In the genomic region with DNA sequence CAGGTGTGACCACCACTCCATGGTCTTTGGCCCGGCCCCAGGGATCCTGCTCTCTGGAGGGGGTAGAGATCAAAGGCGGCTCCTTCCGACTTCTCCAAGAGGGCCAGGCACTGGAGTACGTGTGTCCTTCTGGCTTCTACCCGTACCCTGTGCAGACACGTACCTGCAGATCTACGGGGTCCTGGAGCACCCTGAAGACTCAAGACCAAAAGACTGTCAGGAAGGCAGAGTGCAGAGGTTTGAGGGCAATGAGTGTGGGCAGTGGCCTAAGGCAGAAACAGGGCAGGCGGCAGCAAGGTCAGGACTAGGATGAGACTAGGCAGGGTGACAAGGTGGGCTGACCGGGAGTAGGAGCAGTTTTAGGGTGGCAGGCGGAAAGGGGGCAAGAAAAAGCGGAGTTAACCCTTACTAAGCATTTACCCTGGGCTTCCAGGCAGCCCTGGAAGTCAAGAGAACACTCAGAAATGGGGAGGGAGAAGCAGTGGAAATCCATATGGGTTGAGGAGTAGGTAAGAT, we compare ENCODE assay signal across 14 cellular contexts. TPM values are rescaled to one million over a fixed set of nuclear protein-coding genes. Genes with fewer than 3 reads are reported as not detected.
DNase-seq lines count a peak whose midpoint lies in the region; ATAC-seq and TF ChIP-seq lines count a peak whose summit lies in the region.
"Had no signal": no experiment of that assay in that cellular context is flagged by ENCODE, and none has a peak within 500 bp of the region (broad histone marks: within the 10 kb centered on the region; RNA-seq: fewer than 3 reads in every experiment).

No MANE protein-coding gene starts in this region.

- 0 out of 2 replicates have a peak overlapping the region, but pooled peaks have one; percentile 89 for H2AFZ ChIP-seq in SK-N-SH (ENCODE audit: low read depth)
- H2AFZ ChIP-seq in fibroblast of lung (ENCODE audit: low read length) = no peak overlapping the region

- H3K36me3 Mint-ChIP-seq in osteocyte (ENCODE audit: unreplicated experiment) = peaks cover 5% of the 10 kb centered on the region

- no peaks in the 10 kb centered on the region for H3K9me2 ChIP-seq in SK-N-SH

- TF ChIP-seq CTCF in SK-N-SH (IDR thresholded peaks at IDR 0.05) = no peak
- TF ChIP-seq CTCF in fibroblast of lung (conservative IDR thresholded peaks at IDR 0.05 in 1 of 2, IDR thresholded peaks at IDR 0.05 in 1 of 2; ENCODE audit: low read depth in 1 of 2, low read length in 2 of 2) = no peak
- no peak for TF ChIP-seq CTCF in osteocyte (IDR thresholded peaks at IDR 0.05)
- TF ChIP-seq CTCF in transverse colon (IDR thresholded peaks at IDR 0.05) = no peak

- H3K4me1 ChIP-seq in SK-N-SH (ENCODE audit: control insufficient read depth in 1 of 2, insufficient read depth in 2 of 2, low read depth in 1 of 2, low read length in 1 of 2) = peaks cover 9 to 14% of the 10 kb centered on the region in 2 experiments; a peak in 1 of 4 replicates
- H3K4me1 ChIP-seq in fibroblast of lung (ENCODE audit: control insufficient read depth, extremely low read depth, insufficient read depth, low read length) = peaks cover 12% of the 10 kb centered on the region
- peaks cover 8 to 23% (median 18%) of the 10 kb centered on the region in 4 donors for H3K4me1 ChIP-seq in transverse colon

- H3K4me1 Mint-ChIP-seq in osteocyte (ENCODE audit: unreplicated experiment) = peaks cover 17% of the 10 kb centered on the region

- WGBS in SK-N-SH (ENCODE audit: low lambda C conversion rate) = 61% methylated on average over 8 of the region's 11 CpGs
- WGBS in transverse colon (ENCODE audit: low coverage in 1 of 2), 2 donors = 76 to 89% methylated on average over 4 to 11 of the region's 11 CpGs

- H3K27me3 ChIP-seq in SK-N-SH (ENCODE audit: insufficient read depth) (no peaks in the 10 kb centered on the region), fibroblast of lung (ENCODE audit: control insufficient read depth, insufficient read depth, low read length) (peaks cover 4% of the 10 kb centered on the region), transverse colon (no peaks in the 10 kb centered on the region)

- peaks cover 5% of the 10 kb centered on the region for H3K27me3 Mint-ChIP-seq in osteocyte (ENCODE audit: unreplicated experiment)

- H3K79me2 ChIP-seq in SK-N-SH (ENCODE audit: insufficient read depth) (no peaks in the 10 kb centered on the region), fibroblast of lung (ENCODE audit: control insufficient read depth, insufficient read depth, low read length) (no peaks in the 10 kb centered on the region)

- ATAC-seq in SK-N-SH treated with all-trans-retinoic acid at 6 μM for 48 hours (no peak), HG02852 (IDR thresholded peaks at IDR 0.05; ENCODE audit: unreplicated experiment) (no peak), HG02623 (IDR thresholded peaks at IDR 0.05; ENCODE audit: unreplicated experiment) (no peak)

- H3K9ac ChIP-seq in SK-N-SH = peak overlapping the region; percentile 52; the same call in 1 of the 2 replicates
- no peak overlapping the region for H3K9ac ChIP-seq in fibroblast of lung (ENCODE audit: insufficient read depth, low read length)

- H3K4me3 ChIP-seq in SK-N-SH (ENCODE audit: low read depth in 2 of 2, low read length in 1 of 2) (peak overlapping the region; percentile 36 to 49; a peak in 2 of 4 replicates), fibroblast of lung (replicated peaks in 1 of 4; ENCODE audit: control extremely low read depth in 1 of 4, insufficient read depth in 1 of 4, low read depth in 3 of 4, low read length in 4 of 4) (peak overlapping the region in 1 of 4 experiments; percentile 35), transverse colon (peak overlapping the region in 2 of 4 donors; percentile 20 to 25)

- H3K4me2 ChIP-seq in SK-N-SH (peak overlapping the region; percentile 78), fibroblast of lung (ENCODE audit: extremely low read depth, insufficient read depth, low read length) (peak overlapping the region; percentile 100)

- H3K36me3 ChIP-seq in SK-N-SH (replicated peaks in 1 of 2; ENCODE audit: control insufficient read depth in 1 of 2, insufficient read depth in 2 of 2, low read length in 1 of 2) = peaks cover 0 to 8% of the 10 kb centered on the region in 2 experiments
- H3K36me3 ChIP-seq in fibroblast of lung (ENCODE audit: control insufficient read depth, insufficient read depth, low read length) = peaks cover 2% of the 10 kb centered on the region
- H3K36me3 ChIP-seq in transverse colon = no peaks in the 10 kb centered on the region

- peaks cover 15% of the 10 kb centered on the region for H3F3A ChIP-seq in SK-N-SH (replicated peaks; ENCODE audit: insufficient read depth)

- peak overlapping the region; percentile 31 for H3K27ac Mint-ChIP-seq in osteocyte (ENCODE audit: unreplicated experiment)
- H3K27ac Mint-ChIP-seq: memory B cell; T-helper 1 cell treated with Interleukin-12 subunit alpha and Interleukin-12 subunit beta and Interleukin-4 antibody, amounts not matched to agents 30 μg/mL and 1 μg/mL, for 36 hours had no signal

- no peak for TF ChIP-seq RAD21 in SK-N-SH (IDR thresholded peaks at IDR 0.05; ENCODE audit: low read length)

- H3K27ac ChIP-seq in SK-N-SH (ENCODE audit: low read depth in 2 of 2, low read length in 1 of 2) = peak overlapping the region; percentile 80 to 92
- H3K27ac ChIP-seq in fibroblast of lung (ENCODE audit: insufficient read depth, low read length) = peak overlapping the region; percentile 80
- peak overlapping the region; percentile 80 to 85 (median 84) for H3K27ac ChIP-seq in transverse colon
- H3K27ac ChIP-seq: 22Rv1 had no signal

- H4K20me1 ChIP-seq in SK-N-SH (ENCODE audit: insufficient read depth) (no peaks in the 10 kb centered on the region), fibroblast of lung (ENCODE audit: control insufficient read depth, extremely low read depth, insufficient read depth, low read length) (no peaks in the 10 kb centered on the region)

- H3K9me3 ChIP-seq in SK-N-SH (no peaks in the 10 kb centered on the region), fibroblast of lung (ENCODE audit: control insufficient read depth, insufficient read depth, low read depth, low read length) (no peaks in the 10 kb centered on the region), transverse colon (no peaks in the 10 kb centered on the region)

- H3K9me3 Mint-ChIP-seq in osteocyte (ENCODE audit: unreplicated experiment) = no peaks in the 10 kb centered on the region
- H3K9me3 Mint-ChIP-seq: memory B cell; T-helper 1 cell treated with Interleukin-12 subunit alpha and Interleukin-12 subunit beta and Interleukin-4 antibody, amounts not matched to agents 30 μg/mL and 1 μg/mL, for 36 hours had no signal

- CTCF ChIA-PET in SK-N-SH (lab: Yijun Ruan, JAX) = no interaction called here

- TF ChIP-seq EP300 in SK-N-SH (IDR thresholded peaks at IDR 0.05; ENCODE audit: borderline replicate concordance in 1 of 2, low read depth in 1 of 2, low read length in 1 of 2) (no peak), transverse colon (IDR thresholded peaks at IDR 0.05; ENCODE audit: low read depth) (no peak)

- no peak overlapping the region for H3K4me3 Mint-ChIP-seq in osteocyte (ENCODE audit: unreplicated experiment)
- H3K4me3 Mint-ChIP-seq: memory B cell; T-helper 1 cell treated with Interleukin-12 subunit alpha and Interleukin-12 subunit beta and Interleukin-4 antibody, amounts not matched to agents 30 μg/mL and 1 μg/mL, for 36 hours had no signal

- in situ Hi-C loops in transverse colon (cut with MboI; ENCODE audit: low pct_ligation_motif_present in 1 of 4, low pct_unique_long_range_greater_than_20kb in 1 of 4, low sequenced_read_pairs in 3 of 4) = no loop called here

- POLR2A ChIA-PET in SK-N-SH (lab: Yijun Ruan, JAX) = no interaction called here

- intact Hi-C loops in transverse colon (cut with DNase I; ENCODE audit: low total_unique reads) = no loop called here

- no peak for DNase-seq in SK-N-SH
- no peak for DNase-seq in fibroblast of lung (ENCODE audit: low read depth in 2 of 2)
- DNase-seq in osteocyte (ENCODE audit: extremely low spot score, unreplicated experiment) = no peak
- DNase-seq in transverse colon = no peak
- DNase-seq in Kasumi-1 (lab: John Stamatoyannopoulos, UW) = no peak
- DNase-seq: activated naive CD4-positive, alpha-beta T cell treated with Interleukin-2 at 50 U/mL for 16 hours had no signal

- TF ChIP-seq POLR2A in transverse colon (IDR thresholded peaks at IDR 0.05) = no peak

RNA-seq across cellular contexts. Expression of gene CFB, which starts 0.5 kb away (rescaled TPM):
- 42.1 and 64.4 TPM in 2 replicates for polyA plus RNA-seq in SK-N-SH (2012; rRNA removed)
- 37.7 and 44.3 TPM in 2 replicates for polyA plus RNA-seq in SK-N-SH (2012; cell fraction: cytosol; rRNA removed)
- 74.0 and 102 TPM in 2 replicates for polyA plus RNA-seq in SK-N-SH (2012; cell fraction: nucleus; rRNA removed)
- 62.9 and 87.1 TPM in 2 replicates for total RNA-seq in fibroblast of lung
- polyA plus RNA-seq in fibroblast of lung = 21.7 and 22.9 TPM in 2 replicates
- 15.2 and 15.6 TPM in 2 replicates for polyA plus RNA-seq in fibroblast of lung (2012)
- polyA minus RNA-seq in fibroblast of lung (ENCODE audit: low replicate concordance) = 21.0 and 30.6 TPM in 2 replicates
- 4.2 and 6.9 TPM in 2 replicates for total RNA-seq in osteocyte
- 10 to 100 TPM in 3 of 4 donors, 1 to 10 TPM in 1; 9.0 to 59.7 (median 39.6) TPM for total RNA-seq in transverse colon

RNA-seq across cellular contexts. Expression of gene NELFE, which starts 12.3 kb away (rescaled TPM):
- 89.5 and 116 TPM in 2 replicates for polyA plus RNA-seq in SK-N-SH (2012; rRNA removed)
- 101 and 102 TPM in 2 replicates for polyA plus RNA-seq in SK-N-SH (2012; cell fraction: cytosol; rRNA removed)
- 88.7 and 92.7 TPM in 2 replicates for polyA plus RNA-seq in SK-N-SH (2012; cell fraction: nucleus; rRNA removed)
- total RNA-seq in fibroblast of lung = 85.5 and 111 TPM in 2 replicates
- 81.7 and 119 TPM in 2 replicates for polyA plus RNA-seq in fibroblast of lung
- 97.0 and 114 TPM in 2 replicates for polyA plus RNA-seq in fibroblast of lung (2012)
- 52.8 and 66.7 TPM in 2 replicates for polyA minus RNA-seq in fibroblast of lung (ENCODE audit: low replicate concordance)
- total RNA-seq in osteocyte = 59.3 and 66.8 TPM in 2 replicates
- total RNA-seq in transverse colon = 100 to 1,000 TPM in 1 of 4 donors, 10 to 100 TPM in 3; 59.2 to 114 (median 88.0) TPM

RNA-seq across cellular contexts. Expression of gene SKIC2, which starts 12.5 kb away (rescaled TPM):
- 86.3 and 89.4 TPM in 2 replicates for polyA plus RNA-seq in SK-N-SH (2012; rRNA removed)
- polyA plus RNA-seq in SK-N-SH (2012; cell fraction: cytosol; rRNA removed) = 23.8 and 33.0 TPM in 2 replicates
- 574 and 610 TPM in 2 replicates for polyA plus RNA-seq in SK-N-SH (2012; cell fraction: nucleus; rRNA removed)
- total RNA-seq in fibroblast of lung = 56.2 and 58.0 TPM in 2 replicates
- 21.6 and 29.9 TPM in 2 replicates for polyA plus RNA-seq in fibroblast of lung
- polyA plus RNA-seq in fibroblast of lung (2012) = 36.4 and 45.6 TPM in 2 replicates
- 166 and 177 TPM in 2 replicates for polyA minus RNA-seq in fibroblast of lung (ENCODE audit: low replicate concordance)
- total RNA-seq in osteocyte = 69.3 and 84.3 TPM in 2 replicates
- 100 to 1,000 TPM in 1 of 4 donors, 10 to 100 TPM in 3; 52.8 to 173 (median 71.3) TPM for total RNA-seq in transverse colon

RNA-seq across cellular contexts. Expression of gene C2, which starts 18.9 kb away (rescaled TPM):
- polyA plus RNA-seq in SK-N-SH (2012; rRNA removed) = 0.15 and 0.43 TPM in 2 replicates
- 0.14 and 0.25 TPM in 2 replicates for polyA plus RNA-seq in SK-N-SH (2012; cell fraction: cytosol; rRNA removed)
- 0.39 and 0.42 TPM in 2 replicates for polyA plus RNA-seq in SK-N-SH (2012; cell fraction: nucleus; rRNA removed)
- 16.8 and 27.2 TPM in 2 replicates for total RNA-seq in fibroblast of lung
- polyA plus RNA-seq in fibroblast of lung = 2.1 and 7.6 TPM in 2 replicates
- polyA plus RNA-seq in fibroblast of lung (2012) = 3.1 and 8.0 TPM in 2 replicates
- 12.0 and 19.8 TPM in 2 replicates for polyA minus RNA-seq in fibroblast of lung (ENCODE audit: low replicate concordance)
- total RNA-seq in osteocyte = 2.3 and 2.4 TPM in 2 replicates
- 1 to 10 TPM; 4.6 to 9.4 (median 7.5) TPM for total RNA-seq in transverse colon
- total RNA-seq: dermis microvascular lymphatic vessel endothelial cell, pulmonary artery endothelial cell had no signal

RNA-seq across cellular contexts. Expression of gene DXO, which starts 25.5 kb away (rescaled TPM):
- 25.3 and 27.1 TPM in 2 replicates for polyA plus RNA-seq in SK-N-SH (2012; rRNA removed)
- 9.6 and 13.3 TPM in 2 replicates for polyA plus RNA-seq in SK-N-SH (2012; cell fraction: cytosol; rRNA removed)
- polyA plus RNA-seq in SK-N-SH (2012; cell fraction: nucleus; rRNA removed) = 106 and 119 TPM in 2 replicates
- total RNA-seq in fibroblast of lung = 11.6 and 14.0 TPM in 2 replicates
- polyA plus RNA-seq in fibroblast of lung = 9.1 and 11.8 TPM in 2 replicates
- 11.2 and 14.4 TPM in 2 replicates for polyA plus RNA-seq in fibroblast of lung (2012)
- polyA minus RNA-seq in fibroblast of lung (ENCODE audit: low replicate concordance) = 24.0 and 36.0 TPM in 2 replicates
- total RNA-seq in osteocyte = 28.6 and 30.8 TPM in 2 replicates
- total RNA-seq in transverse colon = 10 to 100 TPM; 17.5 to 29.9 (median 20.9) TPM
